8 cellular contexts compared by ENCODE assay signal in genomic region chr2:174577967-174578589, GRCh38.
DNase-seq lines count a peak whose midpoint lies in the region; FAIRE-seq and TF ChIP-seq lines count a peak whose summit lies in the region.

No MANE protein-coding gene starts in this region.

- DNase-seq in AG09309 (ENCODE audit: low read depth) = no peak
- DNase-seq in GM18507 (ENCODE audit: extremely low spot score, insufficient read length, low read depth) = no peak
- DNase-seq in activated CD4-positive, alpha-beta T cell treated with anti-CD3 and anti-CD28 coated beads, Interleukin-2, amount 50 U/mL, for 4 hours = peak; percentile 48 to 55
- DNase-seq in fibroblast of the conjunctiva (ENCODE audit: low read depth) = peak; percentile 45
- DNase-seq in stimulated activated CD4-positive, alpha-beta T cell treated with anti-CD3 and anti-CD28 coated beads, Interleukin-4, amount 100 ng/mL, for 24 hours = peak; percentile 66
- no peak for DNase-seq in NCI-H345 treated with DMSO at 0.1 percent for 48 hours (lab: John Stamatoyannopoulos, UW; ENCODE audit: unreplicated experiment)
- no peak for DNase-seq in NCI-H2029 (lab: John Stamatoyannopoulos, UW)

- no peak overlapping the region for H2AFZ ChIP-seq in Loucy (ENCODE audit: low read length)

- H3K9ac ChIP-seq in Loucy (ENCODE audit: low read depth, low read length, poor library complexity, severe bottlenecking) = no peak overlapping the region

- H3K79me2 ChIP-seq in Loucy (ENCODE audit: insufficient read depth, low read length) = peaks cover 32% of the 10 kb centered on the region; the same call in 1 of the 2 replicates

- H3K27me3 ChIP-seq in Loucy (ENCODE audit: insufficient read depth, low read length, poor library complexity, severe bottlenecking) = no peaks in the 10 kb centered on the region

- no peak overlapping the region for H3K4me3 ChIP-seq in AG09309 (ENCODE audit: control insufficient read depth, low read depth, low read length)
- H3K4me3 ChIP-seq in Loucy (ENCODE audit: low read length, poor library complexity, severe bottlenecking) = no peak overlapping the region

- H3K4me1 ChIP-seq in Loucy (ENCODE audit: insufficient read depth, low read length, poor library complexity, severe bottlenecking) = no peaks in the 10 kb centered on the region

- peaks cover 99% of the 10 kb centered on the region for H3K36me3 ChIP-seq in Loucy (ENCODE audit: insufficient read depth, low read length)

- FAIRE-seq in GM18507 (lab: Jason Lieb, UNC) = peak; percentile 80

- H3K9me2 ChIP-seq in Loucy (replicated peaks; ENCODE audit: low read depth, low read length) = no peaks in the 10 kb centered on the region

- H3K4me2 ChIP-seq in Loucy (ENCODE audit: low read depth, low read length, poor library complexity, severe bottlenecking) = no peak overlapping the region

- no peaks in the 10 kb centered on the region for H3K9me3 ChIP-seq in Loucy (ENCODE audit: insufficient read depth, low read depth, low read length)

- peaks cover 43% of the 10 kb centered on the region for H4K20me1 ChIP-seq in Loucy (ENCODE audit: insufficient read depth, low read length, poor library complexity, severe bottlenecking)

- H3F3A ChIP-seq in Loucy (ENCODE audit: low read depth) = no peaks in the 10 kb centered on the region

- TF ChIP-seq CTCF in AG09309 (IDR thresholded peaks at IDR 0.05; ENCODE audit: control insufficient read depth, insufficient read depth, low read depth, low read length, missing control alignments) (peak; percentile 89), Loucy (conservative IDR thresholded peaks at IDR 0.05; ENCODE audit: low read length) (peak; percentile 85)

Comparison
In these comparisons a context has a peak if more than half of its experiments do, and no peak if none do; other contexts are left out.
1. DNase-seq: peak in activated CD4-positive, alpha-beta T cell treated with anti-CD3 and anti-CD28 coated beads, Interleukin-2, amount 50 U/mL, for 4 hours (2 of 2), fibroblast of the conjunctiva (single experiment) and stimulated activated CD4-positive, alpha-beta T cell treated with anti-CD3 and anti-CD28 coated beads, Interleukin-4, amount 100 ng/mL, for 24 hours (single experiment); none in AG09309 (single experiment), GM18507 (single experiment), NCI-H345 treated with DMSO at 0.1 percent for 48 hours (single experiment) and NCI-H2029 (single experiment).